In the genomic region with DNA sequence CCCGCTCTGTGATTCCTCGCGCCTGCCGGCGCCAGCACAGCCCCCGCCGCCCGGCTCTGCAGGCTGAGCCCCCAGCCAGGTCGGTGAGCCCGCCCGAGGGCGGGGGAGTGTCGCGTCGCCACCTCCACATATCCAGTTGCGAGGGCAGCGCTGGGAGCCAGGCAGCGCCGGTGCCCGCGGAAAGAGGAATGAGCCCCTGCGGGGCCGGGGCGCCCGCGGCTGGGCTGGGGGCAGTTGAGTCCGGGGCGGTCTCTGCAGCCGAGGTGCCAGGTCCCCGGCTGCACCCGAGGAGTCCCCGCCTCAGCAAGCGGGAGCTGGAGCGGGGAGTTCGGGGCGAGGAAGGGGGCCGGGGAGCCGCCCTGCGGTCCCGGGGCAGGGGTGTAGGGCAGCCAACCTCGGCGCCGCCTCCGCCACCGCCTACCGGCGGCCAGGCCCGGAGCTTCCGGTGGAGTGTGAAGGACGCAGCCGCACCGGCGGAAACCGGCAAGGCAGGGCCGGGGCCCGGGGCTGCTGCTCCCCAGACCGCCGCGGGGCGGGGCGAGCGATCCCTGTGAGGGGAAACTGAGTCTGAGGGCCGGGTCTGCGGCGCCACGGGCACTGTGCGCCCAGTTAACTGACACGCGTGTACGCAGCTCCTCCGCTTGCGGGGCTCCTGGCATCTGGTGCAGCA, we compare ENCODE assay signal across 8 cellular contexts. TPM values are rescaled to one million over a fixed set of nuclear protein-coding genes. Genes with fewer than 3 reads are reported as not detected.
DNase-seq lines count a peak whose midpoint lies in the region; ATAC-seq and TF ChIP-seq lines count a peak whose summit lies in the region.

No MANE protein-coding gene starts in this region.

- no peaks in the 10 kb centered on the region for H3K9me3 Mint-ChIP-seq in chondrocyte (ENCODE audit: low read depth)

- intact Hi-C loops in left colon (cut with DNase I, micrococcal nuclease) = no loop called here

- ATAC-seq in GM21447 (IDR thresholded peaks at IDR 0.05; ENCODE audit: unreplicated experiment) = peak; percentile 12
- ATAC-seq in left colon = peak; percentile 96

- no peaks in the 10 kb centered on the region for H3K9me2 ChIP-seq in Loucy (replicated peaks; ENCODE audit: low read depth, low read length)

- H3K9ac ChIP-seq in Loucy (ENCODE audit: low read depth, low read length, poor library complexity, severe bottlenecking) = peak overlapping the region; percentile 70

- H2AFZ ChIP-seq in Loucy (ENCODE audit: low read length) = peak overlapping the region; percentile 34

- peak; percentile 89 for DNase-seq in DMS53 (lab: John Stamatoyannopoulos, UW)
- peak; percentile 43 to 73 (median 64) for DNase-seq in activated CD4-positive, CD25-positive, alpha-beta regulatory T cell (lab: John Stamatoyannopoulos, UW)
- no peak for DNase-seq in chondrocyte (ENCODE audit: low spot score)
- peak; percentile 80 to 88 for DNase-seq in left colon
- peak; percentile 74 for DNase-seq in stimulated activated CD4-positive, alpha-beta T cell treated with anti-CD3 and anti-CD28 coated beads, Interleukin-4, amount 100 ng/mL, for 1 hour
- DNase-seq in amniotic stem cell (lab: John Stamatoyannopoulos, UW) = no peak

- H3K4me3 ChIP-seq in Loucy (ENCODE audit: low read length, poor library complexity, severe bottlenecking) = peak overlapping the region; percentile 62

- no peak for TF ChIP-seq CTCF in Loucy (conservative IDR thresholded peaks at IDR 0.05; ENCODE audit: low read length)
- TF ChIP-seq CTCF in chondrocyte (IDR thresholded peaks at IDR 0.05) = peak; percentile 53

- no peaks in the 10 kb centered on the region for H4K20me1 ChIP-seq in Loucy (ENCODE audit: insufficient read depth, low read length, poor library complexity, severe bottlenecking)

- no peaks in the 10 kb centered on the region for H3K27me3 Mint-ChIP-seq in chondrocyte (ENCODE audit: low read depth)

- peaks cover 81% of the 10 kb centered on the region for H3K4me1 ChIP-seq in Loucy (ENCODE audit: insufficient read depth, low read length, poor library complexity, severe bottlenecking)

- H3K27me3 ChIP-seq in Loucy (ENCODE audit: insufficient read depth, low read length, poor library complexity, severe bottlenecking) = no peaks in the 10 kb centered on the region

- no peak overlapping the region for H3K4me3 Mint-ChIP-seq in chondrocyte (ENCODE audit: unreplicated experiment)

- peak overlapping the region; percentile 86 for H3K27ac Mint-ChIP-seq in chondrocyte (ENCODE audit: unreplicated experiment)

- H3K79me2 ChIP-seq in Loucy (ENCODE audit: insufficient read depth, low read length) = peaks cover 9% of the 10 kb centered on the region; the same call in 1 of the 2 replicates

- H3K36me3 Mint-ChIP-seq in chondrocyte (ENCODE audit: low read depth) = no peaks in the 10 kb centered on the region

- peak overlapping the region; percentile 63 for H3K4me2 ChIP-seq in Loucy (ENCODE audit: low read depth, low read length, poor library complexity, severe bottlenecking)

- H3K36me3 ChIP-seq in Loucy (ENCODE audit: insufficient read depth, low read length) = no peaks in the 10 kb centered on the region

- peaks cover 88% of the 10 kb centered on the region for H3K4me1 Mint-ChIP-seq in chondrocyte (ENCODE audit: low read depth)

- peaks cover 5% of the 10 kb centered on the region; the same call in 1 of the 2 replicates for H3F3A ChIP-seq in Loucy (ENCODE audit: low read depth)

- H3K9me3 ChIP-seq in Loucy (ENCODE audit: insufficient read depth, low read depth, low read length) = no peaks in the 10 kb centered on the region

RNA-seq across cellular contexts. Expression of a gene that starts 2.3 kb away (rescaled TPM):
- total RNA-seq in chondrocyte (10.0 to 11.3 TPM (median 10.8 TPM) in 3 replicates), left colon (1 to 10 TPM; 2.2 to 2.8 TPM)

RNA-seq across cellular contexts. Expression of a gene that starts 51.9 kb away (rescaled TPM):
- total RNA-seq in chondrocyte = 73.5 to 115 TPM (median 77.8 TPM) in 3 replicates
- 10 to 100 TPM; 11.6 to 14.5 TPM for total RNA-seq in left colon

Comparison
In these comparisons a context has a peak if more than half of its experiments do, and no peak if none do; other contexts are left out.
1. DNase-seq: peak in DMS53 (single experiment), activated CD4-positive, CD25-positive, alpha-beta regulatory T cell (4 of 4), left colon (2 of 2) and stimulated activated CD4-positive, alpha-beta T cell treated with anti-CD3 and anti-CD28 coated beads, Interleukin-4, amount 100 ng/mL, for 1 hour (single experiment); none in chondrocyte (single experiment) and amniotic stem cell (single experiment).